Comparison of ENCODE assay signal across 8 cellular contexts in the genomic region with DNA sequence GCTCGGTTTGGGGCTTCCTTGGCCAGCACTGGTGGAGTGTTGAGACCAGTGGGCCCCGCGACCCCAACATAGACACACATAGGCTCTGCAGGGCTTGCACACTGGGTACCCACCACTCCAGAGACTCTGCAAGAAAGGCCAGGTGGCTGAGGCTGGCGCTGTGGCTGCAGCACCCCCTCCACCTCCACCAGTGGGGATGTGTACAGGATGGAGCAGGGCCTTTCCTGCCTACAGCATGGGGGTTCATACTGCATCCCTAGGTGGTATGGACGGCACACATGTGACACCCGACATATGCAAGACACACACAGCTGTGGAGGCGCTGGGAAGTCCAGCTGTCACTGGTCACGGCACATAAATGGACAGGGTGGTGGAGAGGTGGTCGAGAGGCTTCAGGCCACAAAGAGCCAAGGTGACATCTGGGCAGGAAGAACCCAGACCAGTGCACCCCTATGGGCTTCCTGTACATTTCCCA. TPM values are rescaled to one million over a fixed set of nuclear protein-coding genes. Genes with fewer than 3 reads are reported as not detected.
DNase-seq lines count a peak whose midpoint lies in the region; ATAC-seq and TF ChIP-seq lines count a peak whose summit lies in the region.

No MANE protein-coding gene starts in this region.

- H3K4me2 ChIP-seq in BLaER1 treated with 17β-estradiol and CSF1 and Interleukin-3, amounts not matched to agents 10 nM and 100 nM: peak overlapping the region; percentile 92 to 100 (median 97)
- peak overlapping the region; percentile 99 for H3K4me2 ChIP-seq in PC-9

- H3K9me2 ChIP-seq in PC-9 (ENCODE audit: insufficient read depth): no peaks in the 10 kb centered on the region

- no peak overlapping the region for H3K27ac Mint-ChIP-seq in endothelial cell (ENCODE audit: unreplicated experiment)

- intact Hi-C loops in PC-9 (cut with micrococcal nuclease; ENCODE audit: unreplicated experiment): loop anchor here (5.0 to 10.0 kb wide), 7 partner anchors 57 to 505 kb away; partner anchors contain the start of gene GPC1

- ATAC-seq in GM21576 (IDR thresholded peaks at IDR 0.05; ENCODE audit: unreplicated experiment): no peak
- no peak for ATAC-seq in HG03432 (IDR thresholded peaks at IDR 0.05; ENCODE audit: unreplicated experiment)
- ATAC-seq in GM21723 (IDR thresholded peaks at IDR 0.05; ENCODE audit: unreplicated experiment): no peak

- POLR2A ChIA-PET in PC-9 (lab: Charles Lee; ENCODE audit: unreplicated experiment): interaction anchor here (0.5 kb wide), 1 partner anchor 9 kb away, joined by 3 read pairs; no protein-coding TSS in a partner anchor

- no peak overlapping the region for H2AFZ ChIP-seq in PC-9
- no peak overlapping the region for H2AFZ ChIP-seq in neuron (ENCODE audit: low read depth, low read length)

- no peaks in the 10 kb centered on the region for H3K36me3 Mint-ChIP-seq in endothelial cell (ENCODE audit: low read depth, unreplicated experiment)

- peaks cover 58 to 66% (median 61%) of the 10 kb centered on the region in 10 experiments for H3K4me1 ChIP-seq in BLaER1 treated with 17β-estradiol and CSF1 and Interleukin-3, amounts not matched to agents 10 nM and 100 nM
- H3K4me1 ChIP-seq in PC-9 (replicated peaks; ENCODE audit: insufficient read depth) (peaks cover 43% of the 10 kb centered on the region), neuron (ENCODE audit: insufficient read depth, low read length) (peaks cover 29% of the 10 kb centered on the region)

- peaks cover 10% of the 10 kb centered on the region for H3K4me1 Mint-ChIP-seq in endothelial cell (ENCODE audit: unreplicated experiment)

- H3K9me3 Mint-ChIP-seq in endothelial cell (ENCODE audit: unreplicated experiment): no peaks in the 10 kb centered on the region

- H3K4me3 ChIP-seq in BLaER1 treated with 17β-estradiol and CSF1 and Interleukin-3, amounts not matched to agents 10 nM and 100 nM: peak overlapping the region; percentile 78 to 98 (median 91)
- H3K4me3 ChIP-seq in PC-9 (peak overlapping the region; percentile 81), neuron (ENCODE audit: low read length) (peak overlapping the region; percentile 59)

- H3K27me3 Mint-ChIP-seq in endothelial cell (ENCODE audit: unreplicated experiment): peaks cover 17% of the 10 kb centered on the region

- H3K9me3 ChIP-seq in BLaER1 treated with 17β-estradiol and CSF1 and Interleukin-3, amounts not matched to agents 10 nM and 100 nM (replicated peaks in 1 of 11): no peaks in the 10 kb centered on the region
- H3K9me3 ChIP-seq in PC-9 (ENCODE audit: insufficient read depth, low read depth): no peaks in the 10 kb centered on the region
- H3K9me3 ChIP-seq in neuron (ENCODE audit: low read length): no peaks in the 10 kb centered on the region

- H3F3A ChIP-seq in PC-9 (ENCODE audit: insufficient read depth, low read depth): peaks cover 15% of the 10 kb centered on the region

- H3K79me2 ChIP-seq in PC-9 (ENCODE audit: low read depth): peaks cover 43% of the 10 kb centered on the region

- peak overlapping the region; percentile 85 to 100 (median 95) for H3K9ac ChIP-seq in BLaER1 treated with 17β-estradiol and CSF1 and Interleukin-3, amounts not matched to agents 10 nM and 100 nM

- peak overlapping the region; percentile 42 for H3K4me3 Mint-ChIP-seq in endothelial cell (ENCODE audit: unreplicated experiment)

- TSS peak; percentile 14 for BruUV-seq in PC-9 (replicated peaks; lab: Mats Ljungman, UMichigan)

- peak overlapping the region; percentile 84 to 100 (median 94); a peak in 18 of 22 replicates for H3K27ac ChIP-seq in BLaER1 treated with 17β-estradiol and CSF1 and Interleukin-3, amounts not matched to agents 10 nM and 100 nM
- H3K27ac ChIP-seq in PC-9: no peak overlapping the region

- peaks cover 14 to 37% (median 31%) of the 10 kb centered on the region in 11 experiments for H3K36me3 ChIP-seq in BLaER1 treated with 17β-estradiol and CSF1 and Interleukin-3, amounts not matched to agents 10 nM and 100 nM
- H3K36me3 ChIP-seq in PC-9 (ENCODE audit: low read depth) (no peaks in the 10 kb centered on the region), neuron (ENCODE audit: insufficient read depth, low read length) (peaks cover 7% of the 10 kb centered on the region)

- no peak for DNase-seq in PC-9
- DNase-seq in endothelial cell (ENCODE audit: low spot score): no peak
- no peak for DNase-seq in stimulated activated naive CD4-positive, alpha-beta T cell (lab: John Stamatoyannopoulos, UW)

- H4K20me1 ChIP-seq in BLaER1 treated with 17β-estradiol and CSF1 and Interleukin-3, amounts not matched to agents 10 nM and 100 nM: peaks cover 47 to 68% (median 55%) of the 10 kb centered on the region in 11 experiments
- peaks cover 51% of the 10 kb centered on the region for H4K20me1 ChIP-seq in PC-9 (ENCODE audit: insufficient read depth)

- CTCF ChIA-PET in PC-9 (lab: Charles Lee): interaction anchor here (0.6 to 0.8 kb wide), 3 partner anchors 8 to 802 kb away, joined by 3 to 9 read pairs (median 7); no protein-coding TSS in a partner anchor

- no peaks in the 10 kb centered on the region for H3K27me3 ChIP-seq in BLaER1 treated with 17β-estradiol and CSF1 and Interleukin-3, amounts not matched to agents 10 nM and 100 nM
- H3K27me3 ChIP-seq in PC-9 (ENCODE audit: insufficient read depth, low read depth): no peaks in the 10 kb centered on the region
- no peaks in the 10 kb centered on the region for H3K27me3 ChIP-seq in neuron (ENCODE audit: insufficient read depth, low read length)

- TF ChIP-seq CTCF in PC-9 (conservative IDR thresholded peaks at IDR 0.05): no peak
- no peak for TF ChIP-seq CTCF in endothelial cell (IDR thresholded peaks at IDR 0.05; ENCODE audit: unreplicated experiment)

RNA-seq across cellular contexts. Expression of gene RNPEPL1, which starts 1.3 kb away (rescaled TPM):
- total RNA-seq in PC-9 (2021) (101 and 125 TPM in 2 replicates), endothelial cell (ENCODE audit: unreplicated experiment) (29.2 TPM)

RNA-seq across cellular contexts. Expression of gene DUSP28, which starts 9.4 kb away (rescaled TPM):
- total RNA-seq in PC-9 (2021): 10.9 and 11.5 TPM in 2 replicates
- 1.5 TPM for total RNA-seq in endothelial cell (ENCODE audit: unreplicated experiment)

RNA-seq across cellular contexts. Expression of gene ANKMY1, which starts 11.8 kb away (rescaled TPM):
- total RNA-seq in PC-9 (2021) (85.7 and 94.8 TPM in 2 replicates), endothelial cell (ENCODE audit: unreplicated experiment) (5.6 TPM)

RNA-seq across cellular contexts. Expression of gene CAPN10, which starts 17.0 kb away (rescaled TPM):
- total RNA-seq in PC-9 (2021) (49.8 and 70.3 TPM in 2 replicates), endothelial cell (ENCODE audit: unreplicated experiment) (47.8 TPM)

RNA-seq across cellular contexts. Expression of gene GPR35, which starts 55.7 kb away (rescaled TPM):
- 1.1 and 2.5 TPM in 2 replicates for total RNA-seq in PC-9 (2021)
- total RNA-seq in endothelial cell (ENCODE audit: unreplicated experiment): 0.77 TPM

Comparison
In these comparisons a context has a peak if more than half of its experiments do, and no peak if none do; other contexts are left out.
1. RNA of gene ANKMY1, which starts 11.8 kb away (total RNA-seq): 85.7 to 94.8 TPM in PC-9; 5.6 TPM in endothelial cell (single experiment); every median in the first group is over 10 times any median in the second.
2. Peak in every context shown above with its lines, with median percentiles within 50 percentile points of each other: H3K4me3 ChIP-seq.